Comparison of ENCODE assay signal across 8 cellular contexts in the genomic region with DNA sequence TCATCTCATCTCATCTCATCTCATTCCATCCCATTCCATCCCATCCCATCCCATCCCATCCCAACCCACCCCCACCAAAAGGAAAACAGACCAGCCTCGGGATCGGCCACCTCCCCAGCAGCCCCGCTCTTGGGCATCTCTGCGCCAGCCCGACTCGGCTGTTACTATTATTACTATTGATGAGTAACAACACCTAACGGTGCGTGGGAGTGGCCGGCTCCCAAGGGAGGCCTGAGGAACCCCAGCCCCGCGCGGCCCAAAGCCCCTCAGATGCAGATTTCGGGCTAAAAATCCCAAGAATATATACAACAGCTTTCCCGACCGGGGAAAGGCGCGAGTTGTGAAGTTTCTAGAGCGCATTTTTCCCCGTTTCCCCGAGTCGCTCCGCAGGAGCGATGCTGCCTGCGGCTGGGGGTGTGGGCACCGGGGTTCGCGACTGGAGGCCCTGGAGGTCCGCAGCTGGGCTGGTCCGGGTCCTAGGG. TPM values are rescaled to one million over a fixed set of nuclear protein-coding genes. Genes with fewer than 3 reads are reported as not detected.
DNase-seq lines count a peak whose midpoint lies in the region; ATAC-seq and TF ChIP-seq lines count a peak whose summit lies in the region.

No MANE protein-coding gene starts in this region.

- no peaks in the 10 kb centered on the region for H3K36me3 ChIP-seq in ACC112 (ENCODE audit: insufficient read depth, low read length)
- H3K36me3 ChIP-seq in SU-DHL-6 (ENCODE audit: low read length): no peaks in the 10 kb centered on the region
- H3K36me3 ChIP-seq in effector memory CD4-positive, alpha-beta T cell (ENCODE audit: control insufficient read depth, insufficient read depth, low read length): no peaks in the 10 kb centered on the region
- peaks cover 0 to 4% (median 0%) of the 10 kb centered on the region in 3 donors for H3K36me3 ChIP-seq in tibial nerve

- H3K4me3 ChIP-seq in ACC112 (ENCODE audit: low read depth, low read length): peak overlapping the region; percentile 80
- peak overlapping the region; percentile 80 for H3K4me3 ChIP-seq in SU-DHL-6 (ENCODE audit: insufficient read depth, low read length, poor library complexity, severe bottlenecking)
- H3K4me3 ChIP-seq in effector memory CD4-positive, alpha-beta T cell (ENCODE audit: insufficient read depth, low read depth, low read length, poor library complexity, severe bottlenecking): peak overlapping the region; percentile 71
- H3K4me3 ChIP-seq in tibial nerve: peak overlapping the region; percentile 86 to 93 (median 90)

- H3K27ac ChIP-seq in ACC112 (ENCODE audit: low read depth, low read length) (no peak overlapping the region), SU-DHL-6 (ENCODE audit: low read depth, low read length) (no peak overlapping the region), tibial nerve (peak overlapping the region; percentile 35 to 90 (median 72))
- H3K27ac ChIP-seq in effector memory CD4-positive, alpha-beta T cell (ENCODE audit: insufficient read depth, low read length, poor library complexity, severe bottlenecking): no peak overlapping the region

- no peaks in the 10 kb centered on the region for H3F3A ChIP-seq in SU-DHL-6 (ENCODE audit: insufficient read depth)

- H4K20me1 ChIP-seq in SU-DHL-6 (ENCODE audit: low read depth, low read length): no peaks in the 10 kb centered on the region

- ATAC-seq in GM18858 (IDR thresholded peaks at IDR 0.05; ENCODE audit: unreplicated experiment) (peak; percentile 19), HG03045 (IDR thresholded peaks at IDR 0.05; ENCODE audit: unreplicated experiment) (peak; percentile 31)

- 1 to 2% methylated on average over 15 to 29 of the region's 29 CpGs for WGBS in tibial nerve, 2 donors

- H3K9ac ChIP-seq in SU-DHL-6 (ENCODE audit: low read length): peak overlapping the region; percentile 64

- H3K4me1 ChIP-seq in ACC112 (ENCODE audit: control insufficient read depth, insufficient read depth, low read length, unreplicated experiment): peaks cover 19% of the 10 kb centered on the region
- peaks cover 13% of the 10 kb centered on the region for H3K4me1 ChIP-seq in effector memory CD4-positive, alpha-beta T cell (ENCODE audit: control insufficient read depth, insufficient read depth, low read length, poor library complexity, severe bottlenecking)
- peaks cover 0 to 35% (median 4%) of the 10 kb centered on the region in 4 donors for H3K4me1 ChIP-seq in tibial nerve

- peak overlapping the region; percentile 69 for H3K4me2 ChIP-seq in SU-DHL-6 (ENCODE audit: low read depth, low read length, poor library complexity, severe bottlenecking)

- H2AFZ ChIP-seq in ACC112 (ENCODE audit: low read length, unreplicated experiment): peak overlapping the region; percentile 92
- H2AFZ ChIP-seq in SU-DHL-6 (ENCODE audit: low read depth, low read length, severe bottlenecking): peak overlapping the region; percentile 78

- TF ChIP-seq EP300 in tibial nerve (IDR thresholded peaks at IDR 0.05): no peak

- no peaks in the 10 kb centered on the region for H3K27me3 ChIP-seq in ACC112 (ENCODE audit: insufficient read depth, low read length)
- H3K27me3 ChIP-seq in SU-DHL-6 (ENCODE audit: low read length): no peaks in the 10 kb centered on the region
- H3K27me3 ChIP-seq in effector memory CD4-positive, alpha-beta T cell (replicated peaks; ENCODE audit: control insufficient read depth, insufficient read depth, low read length, poor library complexity, severe bottlenecking): no peaks in the 10 kb centered on the region
- no peaks in the 10 kb centered on the region for H3K27me3 ChIP-seq in tibial nerve

- H3K9me3 ChIP-seq in SU-DHL-6 (ENCODE audit: insufficient read depth, low read length): no peaks in the 10 kb centered on the region
- no peaks in the 10 kb centered on the region for H3K9me3 ChIP-seq in effector memory CD4-positive, alpha-beta T cell (ENCODE audit: control insufficient read depth, low read length)
- no peaks in the 10 kb centered on the region for H3K9me3 ChIP-seq in tibial nerve

- TF ChIP-seq CTCF in SU-DHL-6 (IDR thresholded peaks at IDR 0.05; ENCODE audit: insufficient read depth, low read length, poor library complexity, severe bottlenecking) (no peak), tibial nerve (IDR thresholded peaks at IDR 0.05) (no peak)

- H3K79me2 ChIP-seq in ACC112 (ENCODE audit: control insufficient read depth, insufficient read depth, low read length, unreplicated experiment): peaks cover 25% of the 10 kb centered on the region
- H3K79me2 ChIP-seq in SU-DHL-6 (ENCODE audit: insufficient read depth, low read length): no peaks in the 10 kb centered on the region

- DNase-seq in effector memory CD4-positive, alpha-beta T cell: no peak
- DNase-seq in myocyte (ENCODE audit: low read depth) (peak; percentile 40), tibial nerve (ENCODE audit: low spot score in 2 of 2) (no peak), GM19240 (ENCODE audit: insufficient read length, low spot score) (no peak)

- TF ChIP-seq POLR2A in tibial nerve (IDR thresholded peaks at IDR 0.05): no peak

- no peaks in the 10 kb centered on the region for H3K9me2 ChIP-seq in SU-DHL-6 (replicated peaks; ENCODE audit: insufficient read depth, low read length)

RNA-seq across cellular contexts. Expression of gene NT5DC3, which starts 0.6 kb away (rescaled TPM):
- total RNA-seq in myocyte (9.7 and 10.0 TPM in 2 replicates), tibial nerve (10 to 100 TPM; 12.7 to 16.7 (median 16.2) TPM)
- 8.3 TPM for polyA plus RNA-seq in myocyte (2012)

Comparison
In these comparisons a context has a peak if more than half of its experiments do, and no peak if none do; other contexts are left out.
1. H3K27ac ChIP-seq: peak in tibial nerve (4 of 4); none in ACC112 (single experiment), SU-DHL-6 (single experiment) and effector memory CD4-positive, alpha-beta T cell (single experiment).
2. Peak in every context shown above with its lines, with median percentiles within 50 percentile points of each other: H3K4me3 ChIP-seq.